In genomic region chr4:668219-668618, GRCh38 we compare ENCODE assay signal across 12 cellular contexts. TPM values are rescaled to one million over a fixed set of nuclear protein-coding genes. Genes with fewer than 3 reads are reported as not detected.
DNase-seq lines count a peak whose midpoint lies in the region; ATAC-seq, FAIRE-seq and TF ChIP-seq lines count a peak whose summit lies in the region.
"Not testable (repeated sequence)": the region's sequence is repeated elsewhere in the genome, so short reads cannot be mapped to it uniquely, and the experiment has no call there.
"Had no signal": no experiment of that assay in that cellular context is flagged by ENCODE, and none has a peak within 500 bp of the region (broad histone marks: within the 10 kb centered on the region; RNA-seq: fewer than 3 reads in every experiment).

No MANE protein-coding gene starts in this region.

- TF ChIP-seq CTCF in CD14-positive monocyte (IDR thresholded peaks at IDR 0.05); SU-DHL-6 (IDR thresholded peaks at IDR 0.05; ENCODE audit: insufficient read depth, low read length, poor library complexity, severe bottlenecking); K562 (IDR thresholded peaks at IDR 0.05 in 2 of 3, conservative IDR thresholded peaks at IDR 0.05 in 1 of 3; ENCODE audit: insufficient read depth in 2 of 3, low read depth in 1 of 3, low read length in 3 of 3); nephron progenitor cell (IDR thresholded peaks at IDR 0.05): not testable (repeated sequence)

- not testable (repeated sequence) for H3K79me2 ChIP-seq in Karpas-422 (ENCODE audit: low read length); SU-DHL-6 (ENCODE audit: insufficient read depth, low read length); K562 (ENCODE audit: control insufficient read depth, insufficient read depth, low read length)

- not testable (repeated sequence) for H3K9me2 ChIP-seq in Karpas-422 (replicated peaks; ENCODE audit: insufficient read depth, low read length); SU-DHL-6 (replicated peaks; ENCODE audit: insufficient read depth, low read length)

- BruUV-seq in K562 (replicated peaks; lab: Mats Ljungman, UMichigan), result not testable (repeated sequence)

- not testable (repeated sequence) for H3K9me1 ChIP-seq in K562 (ENCODE audit: control insufficient read depth, insufficient read depth, low read length)

- not testable (repeated sequence) for H4K20me1 ChIP-seq in Karpas-422 (ENCODE audit: insufficient read depth, low read depth, low read length); SU-DHL-6 (ENCODE audit: low read depth, low read length); K562 (replicated peaks; ENCODE audit: control insufficient read depth, insufficient read depth, low read length)

- POLR2A ChIA-PET in K562 (lab: Yijun Ruan, JAX), result interaction anchor here (0.8 kb wide), 1 partner anchor 13 kb away, joined by 4 read pairs; no protein-coding TSS in a partner anchor

- H3K36me3 ChIP-seq in Karpas-422 (ENCODE audit: insufficient read depth, low read length), result peaks cover 16% of the 10 kb centered on the region
- not testable (repeated sequence) for H3K36me3 ChIP-seq in SU-DHL-6 (ENCODE audit: low read length)
- peaks cover 28% of the 10 kb centered on the region for H3K36me3 ChIP-seq in K562 (ENCODE audit: control insufficient read depth, insufficient read depth, low read length)

- H3K4me3 ChIP-seq in Karpas-422 (ENCODE audit: low read length); SU-DHL-6 (ENCODE audit: insufficient read depth, low read length, poor library complexity, severe bottlenecking); K562; right cardiac atrium (ENCODE audit: low read length): not testable (repeated sequence)

- not testable (repeated sequence) for H2AFZ ChIP-seq in Karpas-422 (ENCODE audit: low read length); SU-DHL-6 (ENCODE audit: low read depth, low read length, severe bottlenecking); K562 (ENCODE audit: low read depth, low read length)

- not testable (repeated sequence) for H3K9ac ChIP-seq in Karpas-422 (ENCODE audit: low read length); SU-DHL-6 (ENCODE audit: low read length); K562 (ENCODE audit: insufficient read depth in 1 of 2, low read depth in 2 of 2, low read length in 2 of 2)

- ATAC-seq in K562; right cardiac atrium; stimulated activated naive B cell treated with anti-CD40 and anti-IgM and Interleukin-4, amounts not matched to agents 10 μg/mL and 1 μg/mL and 100 μg/mL, for 72 hours (replicated peaks): not testable (repeated sequence)

- H3K36me3 Mint-ChIP-seq in CD14-positive monocyte (peaks cover 22 to 29% of the 10 kb centered on the region in 2 donors), nephron progenitor cell (ENCODE audit: low read depth) (peaks cover 20% of the 10 kb centered on the region)
- peaks cover 22 to 28% of the 10 kb centered on the region in 2 donors for H3K36me3 Mint-ChIP-seq in stimulated activated naive B cell treated with anti-CD40 and anti-IgM and Interleukin-4, amounts not matched to agents 10 μg/mL and 1 μg/mL and 100 μg/mL, for 72 hours

- H3K4me3 Mint-ChIP-seq in CD14-positive monocyte; nephron progenitor cell; stimulated activated naive B cell treated with anti-CD40 and anti-IgM and Interleukin-4, amounts not matched to agents 10 μg/mL and 1 μg/mL and 100 μg/mL, for 72 hours: not testable (repeated sequence)

- H3K27me3 ChIP-seq in Karpas-422 (ENCODE audit: low read length); SU-DHL-6 (ENCODE audit: low read length); right cardiac atrium (ENCODE audit: control insufficient read depth, insufficient read depth): not testable (repeated sequence)
- peaks cover 9 to 35% of the 10 kb centered on the region in 2 experiments; a peak in 3 of 5 replicates for H3K27me3 ChIP-seq in K562 (ENCODE audit: control insufficient read depth in 2 of 2, insufficient read depth in 2 of 2, low read length in 2 of 2)

- H3K9me3 ChIP-seq in Karpas-422 (ENCODE audit: low read length); SU-DHL-6 (ENCODE audit: insufficient read depth, low read length); K562 (replicated peaks; ENCODE audit: control insufficient read depth, insufficient read depth, low read depth, low read length); right cardiac atrium (ENCODE audit: control insufficient read depth, low read length): not testable (repeated sequence)

- DNase-seq in CD14-positive monocyte (ENCODE audit: low spot score) (peak; percentile 10), Karpas-422 (peak; percentile 48), right cardiac atrium (peak in 2 of 3 donors; percentile 2 to 7)
- not testable (repeated sequence) for DNase-seq in K562 (ENCODE audit: extremely low read depth in 1 of 4, low spot score in 3 of 4); nephron progenitor cell; stimulated activated naive B cell treated with anti-CD40 and anti-IgM and Interleukin-4, amounts not matched to agents 10 μg/mL and 1 μg/mL and 100 μg/mL, for 72 hours

- peaks cover 16% of the 10 kb centered on the region; the same call in 1 of the 2 replicates for H3F3A ChIP-seq in SU-DHL-6 (ENCODE audit: insufficient read depth)

- not testable (repeated sequence) for FAIRE-seq in K562 (lab: Jason Lieb, UNC)

- H3K27ac ChIP-seq in Karpas-422 (ENCODE audit: low read length); K562 (ENCODE audit: extremely low read depth, low read depth, low read length); right cardiac atrium (ENCODE audit: low read length): not testable (repeated sequence)
- peak overlapping the region; percentile 42 for H3K27ac ChIP-seq in SU-DHL-6 (ENCODE audit: low read depth, low read length)

- H3K4me2 ChIP-seq in Karpas-422 (ENCODE audit: low read depth, low read length, poor library complexity, severe bottlenecking); SU-DHL-6 (ENCODE audit: low read depth, low read length, poor library complexity, severe bottlenecking); K562 (ENCODE audit: insufficient read depth, low read length): not testable (repeated sequence)

- intact Hi-C loops in CD14-positive monocyte (cut with micrococcal nuclease); K562 (cut with micrococcal nuclease); right cardiac atrium (cut with DNase I): not testable (repeated sequence)

- not testable (repeated sequence) for TF ChIP-seq RAD21 in K562 (CRISPR knock-in tag; conservative IDR thresholded peaks at IDR 0.05 in 1 of 2, IDR thresholded peaks at IDR 0.05 in 1 of 2)

- not testable (repeated sequence) for H3K27ac Mint-ChIP-seq in CD14-positive monocyte
- peak overlapping the region; percentile 76 for H3K27ac Mint-ChIP-seq in nephron progenitor cell
- H3K27ac Mint-ChIP-seq in stimulated activated naive B cell treated with anti-CD40 and anti-IgM and Interleukin-4, amounts not matched to agents 10 μg/mL and 1 μg/mL and 100 μg/mL, for 72 hours, result peak overlapping the region; percentile 44

- not testable (repeated sequence) for TF ChIP-seq EP300 in K562 (IDR thresholded peaks at IDR 0.05; ENCODE audit: low read length)

- CTCF ChIA-PET in K562 (lab: Yijun Ruan, JAX; ENCODE audit: low intra/inter-chr PET ratio), result not testable (repeated sequence)

- H3K4me1 ChIP-seq in Karpas-422 (ENCODE audit: low read length); right cardiac atrium (ENCODE audit: control insufficient read depth, insufficient read depth, low read length): not testable (repeated sequence)
- H3K4me1 ChIP-seq in K562 (replicated peaks in 1 of 2; ENCODE audit: control insufficient read depth in 2 of 2, insufficient read depth in 2 of 2, low read length in 2 of 2), result peaks cover 2 to 36% of the 10 kb centered on the region in 2 experiments; a peak in 4 of 5 replicates

- in situ Hi-C loops in K562 (cut with MboI), result not testable (repeated sequence)

- not testable (repeated sequence) for H3K9me3 Mint-ChIP-seq in CD14-positive monocyte; nephron progenitor cell; stimulated activated naive B cell treated with anti-CD40 and anti-IgM and Interleukin-4, amounts not matched to agents 10 μg/mL and 1 μg/mL and 100 μg/mL, for 72 hours

- H3K4me1 Mint-ChIP-seq in CD14-positive monocyte, nephron progenitor cell: not testable (repeated sequence)
- peaks cover 15 to 24% of the 10 kb centered on the region in 2 donors for H3K4me1 Mint-ChIP-seq in stimulated activated naive B cell treated with anti-CD40 and anti-IgM and Interleukin-4, amounts not matched to agents 10 μg/mL and 1 μg/mL and 100 μg/mL, for 72 hours

- WGBS in K562 (ENCODE audit: insufficient coverage, low coverage, missing lambda C conversion rate), result 50% methylated on average over 5 of the region's 6 CpGs
- WGBS in right cardiac atrium, result 90% methylated on average over 6 of the region's 6 CpGs

- H3K27me3 Mint-ChIP-seq in CD14-positive monocyte (ENCODE audit: low read depth in 3 of 3); nephron progenitor cell (ENCODE audit: low read depth, poor library complexity); stimulated activated naive B cell treated with anti-CD40 and anti-IgM and Interleukin-4, amounts not matched to agents 10 μg/mL and 1 μg/mL and 100 μg/mL, for 72 hours: not testable (repeated sequence)

- TF ChIP-seq POLR2A in K562 (conservative IDR thresholded peaks at IDR 0.05), result 0 out of 2 replicates have a peak, but pooled peaks have one; percentile 11

RNA-seq across cellular contexts. Expression of gene ATP5ME, which starts 5.9 kb away (rescaled TPM):
- polyA plus RNA-seq in CD14-positive monocyte (100 to 1,000 TPM; 367 to 397 TPM), K562 (2011; rRNA removed) (573 and 595 TPM in 2 replicates), K562 (2014; fragmentation: Illumina TruSeq; extraction: Trizol) (632 and 822 TPM in 2 replicates), K562 (2014; fragmentation: Nextera tagmentation; extraction: Ambion mirVana) (1,000 to 10,000 TPM; 2,400 to 2,480 TPM), K562 (2014; rRNA removed) (987 and 1,053 TPM in 2 replicates), right cardiac atrium (1,352 TPM)
- 334 and 357 TPM in 2 replicates for total RNA-seq in Karpas-422 (2014; rRNA removed; shearing (Covaris generic); ENCODE audit: low replicate concordance)
- 72.8 and 88.6 TPM in 2 replicates for total RNA-seq in K562 (2011; cell fraction: chromatin; rRNA removed; ENCODE audit: low replicate concordance)
- 122 and 189 TPM in 2 replicates for total RNA-seq in K562 (2011; cell fraction: nucleolus; rRNA removed)
- 125 and 130 TPM in 2 replicates for total RNA-seq in K562 (2011; cell fraction: nucleoplasm; rRNA removed)
- total RNA-seq in K562 (2014; rRNA removed) (746 and 978 TPM in 2 replicates), K562 (2014; rRNA removed; fragmentation: Illumina TruSeq; extraction: Trizol) (839 and 887 TPM in 2 replicates), K562 (2015; rRNA removed; fragmentation: Illumina TruSeq; extraction: Trizol) (914 and 930 TPM in 2 replicates), K562 (2021) (509 and 535 TPM in 2 replicates), right cardiac atrium (100 to 1,000 TPM; 689 to 911 (median 734) TPM)
- 589 and 678 TPM in 2 replicates for polyA plus RNA-seq in K562 (2011; cell fraction: cytosol; rRNA removed)
- 222 and 265 TPM in 2 replicates for polyA plus RNA-seq in K562 (2011; cell fraction: nucleus; rRNA removed)
- 689 and 2,439 TPM in 2 replicates for polyA plus RNA-seq in K562 (2012)
- 147 and 173 TPM in 2 replicates for polyA minus RNA-seq in K562 (2011; rRNA and poly(A)+ RNA removed)
- 96.7 and 103 TPM in 2 replicates for polyA minus RNA-seq in K562 (2011; cell fraction: cytosol; rRNA and poly(A)+ RNA removed)
- 41.5 and 69.1 TPM in 2 replicates for polyA minus RNA-seq in K562 (2011; cell fraction: nucleus; rRNA and poly(A)+ RNA removed)

RNA-seq across cellular contexts. Expression of gene MYL5, which starts 6.1 kb away (rescaled TPM):
- polyA plus RNA-seq in CD14-positive monocyte (1 to 10 TPM; 4.2 to 7.2 TPM), K562 (2011; rRNA removed) (3.8 and 4.1 TPM in 2 replicates), K562 (2014; fragmentation: Illumina TruSeq; extraction: Trizol) (3.4 and 5.5 TPM in 2 replicates), K562 (2014; fragmentation: Nextera tagmentation; extraction: Ambion mirVana) (1 to 10 TPM; 1.4 TPM), K562 (2014; rRNA removed) (6.0 and 6.9 TPM in 2 replicates), right cardiac atrium (3.8 TPM)
- total RNA-seq in Karpas-422 (2014; rRNA removed; shearing (Covaris generic); ENCODE audit: low replicate concordance), result 50.5 and 72.2 TPM in 2 replicates
- total RNA-seq in K562 (2011; cell fraction: chromatin; rRNA removed; ENCODE audit: low replicate concordance), result 13.3 and 32.0 TPM in 2 replicates
- 19.7 and 19.9 TPM in 2 replicates for total RNA-seq in K562 (2011; cell fraction: nucleolus; rRNA removed)
- total RNA-seq in K562 (2011; cell fraction: nucleoplasm; rRNA removed), result 9.6 and 13.4 TPM in 2 replicates
- total RNA-seq in K562 (2014; rRNA removed) (4.9 and 6.2 TPM in 2 replicates), K562 (2014; rRNA removed; fragmentation: Illumina TruSeq; extraction: Trizol) (2.6 and 3.1 TPM in 2 replicates), K562 (2015; rRNA removed; fragmentation: Illumina TruSeq; extraction: Trizol) (5.1 and 5.9 TPM in 2 replicates), K562 (2021) (9.1 and 10.0 TPM in 2 replicates), right cardiac atrium (1 to 10 TPM; 4.0 to 6.0 (median 4.7) TPM)
- polyA plus RNA-seq in K562 (2011; cell fraction: cytosol; rRNA removed), result 2.8 TPM in 2 replicates
- 18.2 and 29.5 TPM in 2 replicates for polyA plus RNA-seq in K562 (2011; cell fraction: nucleus; rRNA removed)
- 9.3 and 13.7 TPM in 2 replicates for polyA plus RNA-seq in K562 (2012)
- polyA minus RNA-seq in K562 (2011; rRNA and poly(A)+ RNA removed), result 3.1 and 4.0 TPM in 2 replicates
- 0.76 and 1.5 TPM in 2 replicates for polyA minus RNA-seq in K562 (2011; cell fraction: cytosol; rRNA and poly(A)+ RNA removed)
- 11.0 and 13.6 TPM in 2 replicates for polyA minus RNA-seq in K562 (2011; cell fraction: nucleus; rRNA and poly(A)+ RNA removed)

RNA-seq across cellular contexts. Expression of gene SLC49A3, which starts 20.7 kb away (rescaled TPM):
- polyA plus RNA-seq in CD14-positive monocyte (10 to 100 TPM in 1 of 2 donors, 1 to 10 TPM in 1; 9.5 to 11.1 TPM), K562 (2011; rRNA removed) (not detected in 2 replicates), K562 (2014; fragmentation: Illumina TruSeq; extraction: Trizol) (not detected in 2 replicates), K562 (2014; fragmentation: Nextera tagmentation; extraction: Ambion mirVana) (not detected), K562 (2014; rRNA removed) (0.18 and 0.41 TPM in 2 replicates), right cardiac atrium (10.6 TPM)
- not detected in 2 replicates for total RNA-seq in Karpas-422 (2014; rRNA removed; shearing (Covaris generic); ENCODE audit: low replicate concordance)
- not detected in 2 replicates for total RNA-seq in K562 (2011; cell fraction: chromatin; rRNA removed; ENCODE audit: low replicate concordance)
- 0.39 TPM in 1 of 2 replicates, not detected in the other for total RNA-seq in K562 (2011; cell fraction: nucleolus; rRNA removed)
- total RNA-seq in K562 (2011; cell fraction: nucleoplasm; rRNA removed), result 0.61 TPM in 1 of 2 replicates, not detected in the other
- total RNA-seq in K562 (2014; rRNA removed) (not detected in 2 replicates), K562 (2014; rRNA removed; fragmentation: Illumina TruSeq; extraction: Trizol) (not detected in 2 replicates), K562 (2015; rRNA removed; fragmentation: Illumina TruSeq; extraction: Trizol) (not detected in 2 replicates), K562 (2021) (0.24 and 0.29 TPM in 2 replicates), right cardiac atrium (10 to 100 TPM; 13.7 to 19.5 (median 16.9) TPM)
- polyA plus RNA-seq in K562 (2011; cell fraction: cytosol; rRNA removed), result 0.03 and 0.22 TPM in 2 replicates
- polyA plus RNA-seq in K562 (2011; cell fraction: nucleus; rRNA removed), result 0.25 and 0.55 TPM in 2 replicates
- 0.21 and 0.30 TPM in 2 replicates for polyA plus RNA-seq in K562 (2012)
- not detected in 2 replicates for polyA minus RNA-seq in K562 (2011; rRNA and poly(A)+ RNA removed)
- polyA minus RNA-seq in K562 (2011; cell fraction: cytosol; rRNA and poly(A)+ RNA removed), result not detected in 2 replicates
- polyA minus RNA-seq in K562 (2011; cell fraction: nucleus; rRNA and poly(A)+ RNA removed), result not detected in 2 replicates
- total RNA-seq: Daoy, G401 had no signal
- polyA plus RNA-seq: CD4-positive, alpha-beta memory T cell had no signal

RNA-seq across cellular contexts. Expression of gene PCGF3, which starts 37.4 kb away (rescaled TPM):
- polyA plus RNA-seq in CD14-positive monocyte, result 1 to 10 TPM; 7.0 to 8.3 TPM
- total RNA-seq in Karpas-422 (2014; rRNA removed; shearing (Covaris generic); ENCODE audit: low replicate concordance), result 18.0 and 18.7 TPM in 2 replicates
- total RNA-seq in K562 (2011; cell fraction: chromatin; rRNA removed; ENCODE audit: low replicate concordance), result 122 and 175 TPM in 2 replicates
- total RNA-seq in K562 (2011; cell fraction: nucleolus; rRNA removed), result 123 and 128 TPM in 2 replicates
- 119 and 129 TPM in 2 replicates for total RNA-seq in K562 (2011; cell fraction: nucleoplasm; rRNA removed)
- total RNA-seq in K562 (2014; rRNA removed), result 31.3 and 39.9 TPM in 2 replicates
- total RNA-seq in K562 (2014; rRNA removed; fragmentation: Illumina TruSeq; extraction: Trizol), result 13.3 and 14.7 TPM in 2 replicates
- 19.1 and 20.3 TPM in 2 replicates for total RNA-seq in K562 (2015; rRNA removed; fragmentation: Illumina TruSeq; extraction: Trizol)
- total RNA-seq in K562 (2021), result 39.6 and 46.1 TPM in 2 replicates
- 37.2 and 42.2 TPM in 2 replicates for polyA plus RNA-seq in K562 (2011; rRNA removed)
- polyA plus RNA-seq in K562 (2011; cell fraction: cytosol; rRNA removed), result 35.7 and 39.0 TPM in 2 replicates
- polyA plus RNA-seq in K562 (2011; cell fraction: nucleus; rRNA removed), result 197 and 242 TPM in 2 replicates
- 22.9 and 34.4 TPM in 2 replicates for polyA plus RNA-seq in K562 (2012)
- 18.9 and 20.4 TPM in 2 replicates for polyA plus RNA-seq in K562 (2014; fragmentation: Illumina TruSeq; extraction: Trizol)
- 1 to 10 TPM; 2.6 to 4.3 TPM for polyA plus RNA-seq in K562 (2014; fragmentation: Nextera tagmentation; extraction: Ambion mirVana)
- polyA plus RNA-seq in K562 (2014; rRNA removed), result 40.1 and 40.2 TPM in 2 replicates
- polyA minus RNA-seq in K562 (2011; rRNA and poly(A)+ RNA removed), result 25.9 and 30.6 TPM in 2 replicates
- 22.7 and 34.9 TPM in 2 replicates for polyA minus RNA-seq in K562 (2011; cell fraction: cytosol; rRNA and poly(A)+ RNA removed)
- polyA minus RNA-seq in K562 (2011; cell fraction: nucleus; rRNA and poly(A)+ RNA removed), result 74.0 and 79.4 TPM in 2 replicates
- total RNA-seq in right cardiac atrium, result 10 to 100 TPM; 25.0 to 28.6 (median 26.4) TPM
- 30.1 TPM for polyA plus RNA-seq in right cardiac atrium

RNA-seq across cellular contexts. Expression of gene PDE6B, which starts 42.8 kb away (rescaled TPM):
- 1 to 10 TPM; 3.7 to 6.3 TPM for polyA plus RNA-seq in CD14-positive monocyte
- total RNA-seq in Karpas-422 (2014; rRNA removed; shearing (Covaris generic); ENCODE audit: low replicate concordance), result not detected in 2 replicates
- 0.30 TPM in 1 of 2 replicates, not detected in the other for total RNA-seq in K562 (2011; cell fraction: chromatin; rRNA removed; ENCODE audit: low replicate concordance)
- not detected in 2 replicates for total RNA-seq in K562 (2011; cell fraction: nucleolus; rRNA removed)
- not detected in 2 replicates for total RNA-seq in K562 (2011; cell fraction: nucleoplasm; rRNA removed)
- total RNA-seq in K562 (2014; rRNA removed), result not detected in 2 replicates
- total RNA-seq in K562 (2014; rRNA removed; fragmentation: Illumina TruSeq; extraction: Trizol), result not detected in 2 replicates
- not detected in 2 replicates for total RNA-seq in K562 (2015; rRNA removed; fragmentation: Illumina TruSeq; extraction: Trizol)
- not detected in 2 replicates for total RNA-seq in K562 (2021)
- not detected in 2 replicates for polyA plus RNA-seq in K562 (2011; rRNA removed)
- polyA plus RNA-seq in K562 (2011; cell fraction: cytosol; rRNA removed), result 0.04 TPM in 1 of 2 replicates, not detected in the other
- polyA plus RNA-seq in K562 (2011; cell fraction: nucleus; rRNA removed), result not detected in 2 replicates
- 0.07 and 0.10 TPM in 2 replicates for polyA plus RNA-seq in K562 (2012)
- polyA plus RNA-seq in K562 (2014; fragmentation: Illumina TruSeq; extraction: Trizol), result not detected in 2 replicates
- under 1 TPM in 1 of 2 experiments, not detected in 1; 0.04 TPM for polyA plus RNA-seq in K562 (2014; fragmentation: Nextera tagmentation; extraction: Ambion mirVana)
- polyA plus RNA-seq in K562 (2014; rRNA removed), result not detected in 2 replicates
- polyA minus RNA-seq in K562 (2011; rRNA and poly(A)+ RNA removed), result 0.07 TPM in 1 of 2 replicates, not detected in the other
- not detected in 2 replicates for polyA minus RNA-seq in K562 (2011; cell fraction: cytosol; rRNA and poly(A)+ RNA removed)
- polyA minus RNA-seq in K562 (2011; cell fraction: nucleus; rRNA and poly(A)+ RNA removed), result not detected in 2 replicates
- 1 to 10 TPM; 6.8 to 7.5 (median 7.0) TPM for total RNA-seq in right cardiac atrium
- polyA plus RNA-seq in right cardiac atrium, result 3.6 TPM
- total RNA-seq: A172 had no signal
- polyA plus RNA-seq: A549 had no signal

Comparison
In these comparisons a context has a peak if more than half of its experiments do, and no peak if none do; other contexts are left out.
1. RNA of gene SLC49A3, which starts 20.7 kb away (total RNA-seq): 13.7 to 19.5 TPM in right cardiac atrium; 0.24 to 0.61 TPM in K562 and not detected in Karpas-422; every median in the first group is over 4 times any median in the second.